8 cellular contexts compared by ENCODE assay signal in the genomic region with DNA sequence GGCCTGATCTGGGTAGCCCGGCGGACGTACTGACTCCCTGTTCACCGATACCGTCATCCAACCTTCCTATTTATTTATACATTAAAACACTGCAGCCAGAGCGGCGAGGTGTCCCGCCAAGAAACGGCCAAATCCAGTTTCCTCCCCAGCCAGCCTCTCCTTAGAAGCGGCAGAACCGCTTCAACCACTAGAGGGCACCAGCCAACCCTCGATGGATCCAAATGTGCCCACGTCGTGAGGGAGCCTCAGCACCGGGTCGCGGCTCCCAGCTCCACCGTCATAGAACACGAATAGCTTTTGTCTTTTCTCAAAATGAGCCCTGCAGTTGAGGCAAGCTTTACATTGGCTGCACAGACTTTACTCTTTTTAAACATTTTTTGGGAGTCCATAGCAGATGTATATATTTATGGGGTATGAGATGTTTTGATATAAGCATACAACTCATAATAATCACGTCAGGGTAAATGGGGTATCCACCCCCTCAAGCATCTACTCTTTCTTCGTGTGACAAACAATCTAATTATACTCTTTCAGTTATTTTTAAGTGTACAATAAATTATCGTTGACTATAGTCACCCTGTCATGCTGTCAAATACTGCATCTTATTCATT. TPM values are rescaled to one million over a fixed set of nuclear protein-coding genes. Genes with fewer than 3 reads are reported as not detected.
DNase-seq lines count a peak whose midpoint lies in the region; ATAC-seq and TF ChIP-seq lines count a peak whose summit lies in the region.

No MANE protein-coding gene starts in this region.

- TF ChIP-seq CTCF in AG10803 (conservative IDR thresholded peaks at IDR 0.05; ENCODE audit: low read length) (peak; percentile 96), colonic mucosa (IDR thresholded peaks at IDR 0.05) (peak; percentile 89)

- DNase-seq in AG10803 (ENCODE audit: low read depth) (peak; percentile 64), NCI-H446 treated with DMSO at 0.1 percent for 48 hours (lab: John Stamatoyannopoulos, UW) (peak; percentile 19), colonic mucosa (peak; percentile 86), left lobe of liver (ENCODE audit: low spot score) (peak; percentile 79)
- peak; percentile 76 for DNase-seq in activated CD4-positive, alpha-beta T cell treated with anti-CD3 and anti-CD28 coated beads for 24 hours (ENCODE audit: low read depth in 2 of 2)
- peak; percentile 84 to 85 for DNase-seq in stimulated activated CD4-positive, alpha-beta T cell treated with anti-CD3 and anti-CD28 coated beads, Interleukin-2, amount 100 ng/mL, for 48 hours

- intact Hi-C loops in colonic mucosa (cut with DNase I), result no loop called here

- no peaks in the 10 kb centered on the region for H3K9me3 ChIP-seq in colonic mucosa

- H3K36me3 ChIP-seq in colonic mucosa, result no peaks in the 10 kb centered on the region

- H3K27me3 ChIP-seq in colonic mucosa, result no peaks in the 10 kb centered on the region

- H3K27ac ChIP-seq in colonic mucosa, result no peak overlapping the region

- H3K4me1 ChIP-seq in colonic mucosa, result peaks cover 8% of the 10 kb centered on the region

- H3K4me3 ChIP-seq in AG10803 (ENCODE audit: low read length), result peak overlapping the region; percentile 26; the same call in 1 of the 2 replicates
- peak overlapping the region; percentile 10 for H3K4me3 ChIP-seq in colonic mucosa

- ATAC-seq in GM19023 (IDR thresholded peaks at IDR 0.05; ENCODE audit: unreplicated experiment), result peak; percentile 81
- ATAC-seq in HG03280 (IDR thresholded peaks at IDR 0.05; ENCODE audit: unreplicated experiment), result peak; percentile 83
- ATAC-seq in left lobe of liver, result peak; percentile 94

- H3K9ac ChIP-seq in colonic mucosa (ENCODE audit: low read depth in 2 of 2, low read length in 2 of 2), result no peak overlapping the region

RNA-seq across cellular contexts. Expression of a gene that starts 13.0 kb away (rescaled TPM):
- total RNA-seq in colonic mucosa, result not detected
- total RNA-seq in left lobe of liver, result not detected

Comparison
In these comparisons a context has a peak if more than half of its experiments do, and no peak if none do; other contexts are left out.
1. DNase-seq: peak in every context shown above with its lines; median percentile 86 in colonic mucosa; 84 in stimulated activated CD4-positive, alpha-beta T cell treated with anti-CD3 and anti-CD28 coated beads, Interleukin-2, amount 100 ng/mL, for 48 hours; 79 in left lobe of liver; 76 in activated CD4-positive, alpha-beta T cell treated with anti-CD3 and anti-CD28 coated beads for 24 hours; 64 in AG10803; 19 in NCI-H446 treated with DMSO at 0.1 percent for 48 hours.